In the genomic region with DNA sequence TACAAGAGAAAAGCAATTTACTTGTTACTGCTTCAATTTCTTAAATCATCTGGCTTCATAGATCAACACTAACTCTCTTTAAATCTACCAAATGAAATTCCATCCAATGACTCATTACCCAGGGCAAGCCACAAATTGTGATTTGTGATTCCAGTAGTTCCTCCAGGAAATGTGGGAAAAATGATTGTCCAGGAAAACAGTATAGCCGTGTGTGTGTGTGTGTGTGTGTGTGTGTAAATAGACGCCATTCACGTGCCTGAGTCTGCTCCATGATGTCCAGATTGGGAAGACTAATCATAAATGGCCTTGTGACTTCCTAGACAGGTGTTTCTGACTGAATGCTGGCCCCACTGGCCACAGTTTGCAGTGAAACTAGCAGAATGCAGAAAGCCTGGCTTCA, we compare ENCODE assay signal across 1 cellular context.
TF ChIP-seq lines count a peak whose summit lies in the region.

No MANE protein-coding gene starts in this region.

TF ChIP-seq in H1, 55 proteins besides CTCF, POLR2A, EP300 and RAD21:
- no peak for TF ChIP-seq RBBP5 (IDR thresholded peaks at IDR 0.05; ENCODE audit: borderline replicate concordance, low read depth, low read length)
- TF ChIP-seq, protein P1, sequence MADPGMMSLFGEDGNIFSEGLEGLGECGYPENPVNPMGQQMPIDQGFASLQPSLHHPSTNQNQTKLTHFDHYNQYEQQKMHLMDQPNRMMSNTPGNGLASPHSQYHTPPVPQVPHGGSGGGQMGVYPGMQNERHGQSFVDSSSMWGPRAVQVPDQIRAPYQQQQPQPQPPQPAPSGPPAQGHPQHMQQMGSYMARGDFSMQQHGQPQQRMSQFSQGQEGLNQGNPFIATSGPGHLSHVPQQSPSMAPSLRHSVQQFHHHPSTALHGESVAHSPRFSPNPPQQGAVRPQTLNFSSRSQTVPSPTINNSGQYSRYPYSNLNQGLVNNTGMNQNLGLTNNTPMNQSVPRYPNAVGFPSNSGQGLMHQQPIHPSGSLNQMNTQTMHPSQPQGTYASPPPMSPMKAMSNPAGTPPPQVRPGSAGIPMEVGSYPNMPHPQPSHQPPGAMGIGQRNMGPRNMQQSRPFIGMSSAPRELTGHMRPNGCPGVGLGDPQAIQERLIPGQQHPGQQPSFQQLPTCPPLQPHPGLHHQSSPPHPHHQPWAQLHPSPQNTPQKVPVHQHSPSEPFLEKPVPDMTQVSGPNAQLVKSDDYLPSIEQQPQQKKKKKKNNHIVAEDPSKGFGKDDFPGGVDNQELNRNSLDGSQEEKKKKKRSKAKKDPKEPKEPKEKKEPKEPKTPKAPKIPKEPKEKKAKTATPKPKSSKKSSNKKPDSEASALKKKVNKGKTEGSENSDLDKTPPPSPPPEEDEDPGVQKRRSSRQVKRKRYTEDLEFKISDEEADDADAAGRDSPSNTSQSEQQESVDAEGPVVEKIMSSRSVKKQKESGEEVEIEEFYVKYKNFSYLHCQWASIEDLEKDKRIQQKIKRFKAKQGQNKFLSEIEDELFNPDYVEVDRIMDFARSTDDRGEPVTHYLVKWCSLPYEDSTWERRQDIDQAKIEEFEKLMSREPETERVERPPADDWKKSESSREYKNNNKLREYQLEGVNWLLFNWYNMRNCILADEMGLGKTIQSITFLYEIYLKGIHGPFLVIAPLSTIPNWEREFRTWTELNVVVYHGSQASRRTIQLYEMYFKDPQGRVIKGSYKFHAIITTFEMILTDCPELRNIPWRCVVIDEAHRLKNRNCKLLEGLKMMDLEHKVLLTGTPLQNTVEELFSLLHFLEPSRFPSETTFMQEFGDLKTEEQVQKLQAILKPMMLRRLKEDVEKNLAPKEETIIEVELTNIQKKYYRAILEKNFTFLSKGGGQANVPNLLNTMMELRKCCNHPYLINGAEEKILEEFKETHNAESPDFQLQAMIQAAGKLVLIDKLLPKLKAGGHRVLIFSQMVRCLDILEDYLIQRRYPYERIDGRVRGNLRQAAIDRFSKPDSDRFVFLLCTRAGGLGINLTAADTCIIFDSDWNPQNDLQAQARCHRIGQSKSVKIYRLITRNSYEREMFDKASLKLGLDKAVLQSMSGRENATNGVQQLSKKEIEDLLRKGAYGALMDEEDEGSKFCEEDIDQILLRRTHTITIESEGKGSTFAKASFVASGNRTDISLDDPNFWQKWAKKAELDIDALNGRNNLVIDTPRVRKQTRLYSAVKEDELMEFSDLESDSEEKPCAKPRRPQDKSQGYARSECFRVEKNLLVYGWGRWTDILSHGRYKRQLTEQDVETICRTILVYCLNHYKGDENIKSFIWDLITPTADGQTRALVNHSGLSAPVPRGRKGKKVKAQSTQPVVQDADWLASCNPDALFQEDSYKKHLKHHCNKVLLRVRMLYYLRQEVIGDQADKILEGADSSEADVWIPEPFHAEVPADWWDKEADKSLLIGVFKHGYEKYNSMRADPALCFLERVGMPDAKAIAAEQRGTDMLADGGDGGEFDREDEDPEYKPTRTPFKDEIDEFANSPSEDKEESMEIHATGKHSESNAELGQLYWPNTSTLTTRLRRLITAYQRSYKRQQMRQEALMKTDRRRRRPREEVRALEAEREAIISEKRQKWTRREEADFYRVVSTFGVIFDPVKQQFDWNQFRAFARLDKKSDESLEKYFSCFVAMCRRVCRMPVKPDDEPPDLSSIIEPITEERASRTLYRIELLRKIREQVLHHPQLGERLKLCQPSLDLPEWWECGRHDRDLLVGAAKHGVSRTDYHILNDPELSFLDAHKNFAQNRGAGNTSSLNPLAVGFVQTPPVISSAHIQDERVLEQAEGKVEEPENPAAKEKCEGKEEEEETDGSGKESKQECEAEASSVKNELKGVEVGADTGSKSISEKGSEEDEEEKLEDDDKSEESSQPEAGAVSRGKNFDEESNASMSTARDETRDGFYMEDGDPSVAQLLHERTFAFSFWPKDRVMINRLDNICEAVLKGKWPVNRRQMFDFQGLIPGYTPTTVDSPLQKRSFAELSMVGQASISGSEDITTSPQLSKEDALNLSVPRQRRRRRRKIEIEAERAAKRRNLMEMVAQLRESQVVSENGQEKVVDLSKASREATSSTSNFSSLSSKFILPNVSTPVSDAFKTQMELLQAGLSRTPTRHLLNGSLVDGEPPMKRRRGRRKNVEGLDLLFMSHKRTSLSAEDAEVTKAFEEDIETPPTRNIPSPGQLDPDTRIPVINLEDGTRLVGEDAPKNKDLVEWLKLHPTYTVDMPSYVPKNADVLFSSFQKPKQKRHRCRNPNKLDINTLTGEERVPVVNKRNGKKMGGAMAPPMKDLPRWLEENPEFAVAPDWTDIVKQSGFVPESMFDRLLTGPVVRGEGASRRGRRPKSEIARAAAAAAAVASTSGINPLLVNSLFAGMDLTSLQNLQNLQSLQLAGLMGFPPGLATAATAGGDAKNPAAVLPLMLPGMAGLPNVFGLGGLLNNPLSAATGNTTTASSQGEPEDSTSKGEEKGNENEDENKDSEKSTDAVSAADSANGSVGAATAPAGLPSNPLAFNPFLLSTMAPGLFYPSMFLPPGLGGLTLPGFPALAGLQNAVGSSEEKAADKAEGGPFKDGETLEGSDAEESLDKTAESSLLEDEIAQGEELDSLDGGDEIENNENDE (IDR thresholded peaks at IDR 0.05; ENCODE audit: insufficient replicate concordance, low read length) = no peak
